Comparison of ENCODE assay signal across 18 cellular contexts in genomic region chr12:57630891-57631433, GRCh38. TPM values are rescaled to one million over a fixed set of nuclear protein-coding genes. Genes with fewer than 3 reads are reported as not detected.
A peak's percentile ranks its signal among the peaks of the same experiment; 100 is the strongest.
DNase-seq lines count a peak whose midpoint lies in the region; TF ChIP-seq lines count a peak whose summit lies in the region.
"Had no signal": no experiment of that assay in that cellular context is flagged by ENCODE, and none has a peak within 500 bp of the region (broad histone marks: within the 10 kb centered on the region; RNA-seq: fewer than 3 reads in every experiment).

No MANE protein-coding gene starts in this region.

- DNase-seq in activated CD4-positive, alpha-beta T cell treated with anti-CD3 and anti-CD28 coated beads, Interleukin-2, amount 10 ng/mL, durations not matched to agents 24 days and 14 days = peak; percentile 50
- no peak for DNase-seq in activated CD4-positive, alpha-beta T cell treated with anti-CD3 and anti-CD28 coated beads for 1 hour
- DNase-seq in hepatic stellate cell (ENCODE audit: low spot score) (peak; percentile 1), osteocyte (ENCODE audit: extremely low spot score, unreplicated experiment) (peak; percentile 73), mammary epithelial cell (no peak), NCI-H146 treated with DMSO at 0.1 percent for 48 hours (lab: John Stamatoyannopoulos, UW; ENCODE audit: unreplicated experiment) (no peak)
- DNase-seq in activated T-helper 2 cell treated with anti-CD3 and anti-CD28 coated beads, Interferon-gamma antibody, Interleukin-2, Interleukin-4, amounts not matched to agents 10 μg/mL and 5 μg/mL and 100 μg/mL, durations not matched to agents 14 hours and 24 hours and 36 hours (ENCODE audit: low spot score) = no peak
- DNase-seq: activated CD4-positive, alpha-beta T cell treated with anti-CD3 and anti-CD28 coated beads, Interleukin-2, amount 50 U/mL, for 48 hours; activated effector memory CD4-positive, alpha-beta T cell treated with anti-CD3 and anti-CD28 coated beads, Interleukin-2, amount 50 U/mL, for 16 hours; CD4-positive, alpha-beta T cell; DND-41; midbrain; NCI-H1092; NCI-H526 treated with DMSO at 0.1 percent for 48 hours had no signal

- H3K9ac ChIP-seq in KMS-11 = no peak overlapping the region
- no peak overlapping the region for H3K9ac ChIP-seq in mammary epithelial cell (ENCODE audit: insufficient read depth, low read length)

- H3K4me1 Mint-ChIP-seq in activated CD4-positive, alpha-beta T cell treated with anti-CD3 and anti-CD28 coated beads, Interleukin-2, amount 10 ng/mL, durations not matched to agents 24 days and 14 days = peaks cover 15% of the 10 kb centered on the region
- peaks cover 8% of the 10 kb centered on the region for H3K4me1 Mint-ChIP-seq in osteocyte (ENCODE audit: unreplicated experiment)
- H3K4me1 Mint-ChIP-seq in activated T-helper 2 cell treated with anti-CD3 and anti-CD28 coated beads, Interferon-gamma antibody, Interleukin-2, Interleukin-4, amounts not matched to agents 10 μg/mL and 5 μg/mL and 100 μg/mL, durations not matched to agents 14 hours and 24 hours and 36 hours (ENCODE audit: low read depth) = peaks cover 5% of the 10 kb centered on the region

- peaks cover 71% of the 10 kb centered on the region for H3K27me3 Mint-ChIP-seq in activated CD4-positive, alpha-beta T cell treated with anti-CD3 and anti-CD28 coated beads, Interleukin-2, amount 10 ng/mL, durations not matched to agents 24 days and 14 days
- H3K27me3 Mint-ChIP-seq in osteocyte (ENCODE audit: unreplicated experiment) = peaks cover 5% of the 10 kb centered on the region
- peaks cover 71% of the 10 kb centered on the region for H3K27me3 Mint-ChIP-seq in activated T-helper 2 cell treated with anti-CD3 and anti-CD28 coated beads, Interferon-gamma antibody, Interleukin-2, Interleukin-4, amounts not matched to agents 10 μg/mL and 5 μg/mL and 100 μg/mL, durations not matched to agents 14 hours and 24 hours and 36 hours (ENCODE audit: low read depth)

- no peaks in the 10 kb centered on the region; the same call in 1 of the 2 replicates for H3K36me3 ChIP-seq in KMS-11 (ENCODE audit: insufficient read depth)
- no peaks in the 10 kb centered on the region for H3K36me3 ChIP-seq in mammary epithelial cell (ENCODE audit: insufficient read depth, low read length)

- peaks cover 3% of the 10 kb centered on the region for H3K36me3 Mint-ChIP-seq in activated CD4-positive, alpha-beta T cell treated with anti-CD3 and anti-CD28 coated beads, Interleukin-2, amount 10 ng/mL, durations not matched to agents 24 days and 14 days (ENCODE audit: low read depth)
- H3K36me3 Mint-ChIP-seq in osteocyte (ENCODE audit: unreplicated experiment) = peaks cover 2% of the 10 kb centered on the region
- H3K36me3 Mint-ChIP-seq in activated T-helper 2 cell treated with anti-CD3 and anti-CD28 coated beads, Interferon-gamma antibody, Interleukin-2, Interleukin-4, amounts not matched to agents 10 μg/mL and 5 μg/mL and 100 μg/mL, durations not matched to agents 14 hours and 24 hours and 36 hours (ENCODE audit: low read depth) = peaks cover 3% of the 10 kb centered on the region
- H3K36me3 Mint-ChIP-seq: stimulated activated memory B cell treated with anti-CD40 and anti-IgM and Interleukin-4, amounts not matched to agents 10 μg/mL and 1 μg/mL and 100 μg/mL, for 72 hours had no signal

- H3K4me3 ChIP-seq in KMS-11 (IDR thresholded peaks at IDR 0.05; ENCODE audit: insufficient read depth, low read depth, low read length) (no peak overlapping the region), mammary epithelial cell (replicated peaks in 1 of 3; ENCODE audit: insufficient read depth in 1 of 3, low read depth in 2 of 3, low read length in 3 of 3) (no peak overlapping the region)

- intact Hi-C loops in activated CD4-positive, alpha-beta T cell treated with anti-CD3 and anti-CD28 coated beads, Interleukin-2, amount 10 ng/mL, durations not matched to agents 24 days and 14 days (cut with micrococcal nuclease) = loop anchor here (5.0 kb wide), 1 partner anchor 61 kb away; the partner anchor contains the start of gene OS9
- intact Hi-C loops in mammary epithelial cell (cut with micrococcal nuclease) = loop anchor here (5.0 kb wide), 1 partner anchor 61 kb away; the partner anchor contains the start of gene OS9
- intact Hi-C loops in activated T-helper 2 cell treated with anti-CD3 and anti-CD28 coated beads, Interferon-gamma antibody, Interleukin-2, Interleukin-4, amounts not matched to agents 10 μg/mL and 5 μg/mL and 100 μg/mL, durations not matched to agents 14 hours and 24 hours and 36 hours (cut with micrococcal nuclease) = loop anchor here (5.0 kb wide), 2 partner anchors 111 to 404 kb away; partner anchors contain the start of gene SHMT2

- dilution Hi-C loops in mammary epithelial cell (cut with HindIII; ENCODE audit: low sequenced_read_pairs) = no loop called here

- H3K27ac Mint-ChIP-seq in activated CD4-positive, alpha-beta T cell treated with anti-CD3 and anti-CD28 coated beads, Interleukin-2, amount 10 ng/mL, durations not matched to agents 24 days and 14 days = no peak overlapping the region
- no peak overlapping the region for H3K27ac Mint-ChIP-seq in osteocyte (ENCODE audit: unreplicated experiment)
- H3K27ac Mint-ChIP-seq in activated T-helper 2 cell treated with anti-CD3 and anti-CD28 coated beads, Interferon-gamma antibody, Interleukin-2, Interleukin-4, amounts not matched to agents 10 μg/mL and 5 μg/mL and 100 μg/mL, durations not matched to agents 14 hours and 24 hours and 36 hours = no peak overlapping the region
- H3K27ac Mint-ChIP-seq: CD4-positive, alpha-beta T cell; IgD-negative memory B cell had no signal

- 88% methylated on average over 6 of the region's 6 CpGs for WGBS in mammary epithelial cell (ENCODE audit: low coverage, missing lambda C conversion rate)

- H3K4me1 ChIP-seq in KMS-11 (ENCODE audit: low read depth, poor library complexity, severe bottlenecking) = peaks cover 14% of the 10 kb centered on the region
- H3K4me1 ChIP-seq in mammary epithelial cell (ENCODE audit: insufficient read depth, low read length) = peaks cover 20% of the 10 kb centered on the region

- H3K9me3 ChIP-seq in mammary epithelial cell (replicated peaks; ENCODE audit: insufficient read depth, low read length) = no peaks in the 10 kb centered on the region
- H3K9me3 ChIP-seq: tibial nerve had no signal

- H3K4me2 ChIP-seq in KMS-11 (peak overlapping the region; percentile 73; the same call in 1 of the 2 replicates), mammary epithelial cell (ENCODE audit: insufficient read depth, low read depth, low read length) (no peak overlapping the region)

- BruUV-seq in mammary epithelial cell (replicated peaks; lab: Mats Ljungman, UMichigan) = no TSS peak

- H3K9me3 Mint-ChIP-seq in activated CD4-positive, alpha-beta T cell treated with anti-CD3 and anti-CD28 coated beads, Interleukin-2, amount 10 ng/mL, durations not matched to agents 24 days and 14 days = no peaks in the 10 kb centered on the region
- no peaks in the 10 kb centered on the region for H3K9me3 Mint-ChIP-seq in osteocyte (ENCODE audit: unreplicated experiment)
- H3K9me3 Mint-ChIP-seq in activated T-helper 2 cell treated with anti-CD3 and anti-CD28 coated beads, Interferon-gamma antibody, Interleukin-2, Interleukin-4, amounts not matched to agents 10 μg/mL and 5 μg/mL and 100 μg/mL, durations not matched to agents 14 hours and 24 hours and 36 hours = no peaks in the 10 kb centered on the region
- H3K9me3 Mint-ChIP-seq: CD4-positive, alpha-beta T cell; IgD-negative memory B cell; stimulated activated memory B cell treated with anti-CD40 and anti-IgM and Interleukin-4, amounts not matched to agents 10 μg/mL and 1 μg/mL and 100 μg/mL, for 72 hours had no signal

- H2AFZ ChIP-seq in KMS-11 (ENCODE audit: low read depth) (no peak overlapping the region), mammary epithelial cell (ENCODE audit: low read depth, low read length) (no peak overlapping the region)

- CTCF ChIA-PET in mammary epithelial cell (lab: Charles Lee; ENCODE audit: low non-redundant PET) = no interaction called here

- H4K20me1 ChIP-seq in KMS-11 (ENCODE audit: insufficient read depth) (no peaks in the 10 kb centered on the region), mammary epithelial cell (ENCODE audit: insufficient read depth, low read length) (no peaks in the 10 kb centered on the region)

- no peaks in the 10 kb centered on the region for H3K27me3 ChIP-seq in KMS-11 (ENCODE audit: insufficient read depth, low read depth)
- peaks cover 2% of the 10 kb centered on the region for H3K27me3 ChIP-seq in mammary epithelial cell (ENCODE audit: insufficient read depth, low read length)

- H3K4me3 Mint-ChIP-seq in activated CD4-positive, alpha-beta T cell treated with anti-CD3 and anti-CD28 coated beads, Interleukin-2, amount 10 ng/mL, durations not matched to agents 24 days and 14 days = no peak overlapping the region
- H3K4me3 Mint-ChIP-seq in osteocyte (ENCODE audit: unreplicated experiment) = no peak overlapping the region
- no peak overlapping the region for H3K4me3 Mint-ChIP-seq in activated T-helper 2 cell treated with anti-CD3 and anti-CD28 coated beads, Interferon-gamma antibody, Interleukin-2, Interleukin-4, amounts not matched to agents 10 μg/mL and 5 μg/mL and 100 μg/mL, durations not matched to agents 14 hours and 24 hours and 36 hours (ENCODE audit: low read depth)
- H3K4me3 Mint-ChIP-seq: CD4-positive, alpha-beta T cell had no signal

- in situ Hi-C loops in mammary epithelial cell (cut with MboI; ENCODE audit: low sequenced_read_pairs in 2 of 2) = no loop called here

- H3K27ac ChIP-seq in KMS-11 = no peak overlapping the region
- no peak overlapping the region for H3K27ac ChIP-seq in mammary epithelial cell (ENCODE audit: insufficient read depth, low read depth, low read length)

- TF ChIP-seq CTCF in KMS-11 (conservative IDR thresholded peaks at IDR 0.05; ENCODE audit: low read depth, low read length) (no peak), osteocyte (IDR thresholded peaks at IDR 0.05) (no peak), mammary epithelial cell (conservative IDR thresholded peaks at IDR 0.05 in 1 of 2, IDR thresholded peaks at IDR 0.05 in 1 of 2; ENCODE audit: extremely low read depth in 1 of 2, insufficient read depth in 1 of 2, low read depth in 1 of 2, low read length in 2 of 2) (no peak)

- H3K79me2 ChIP-seq in KMS-11 (ENCODE audit: insufficient read depth, low read depth) (peaks cover 3% of the 10 kb centered on the region; the same call in 1 of the 2 replicates), mammary epithelial cell (ENCODE audit: insufficient read depth, low read length) (no peaks in the 10 kb centered on the region)

RNA-seq across cellular contexts. Expression of gene B4GALNT1, which starts 2.0 kb away (rescaled TPM):
- total RNA-seq in activated CD4-positive, alpha-beta T cell treated with anti-CD3 and anti-CD28 coated beads, Interleukin-2, amount 10 ng/mL, durations not matched to agents 24 days and 14 days = 4.6 and 5.7 TPM in 2 replicates
- total RNA-seq in osteocyte = 5.6 and 6.9 TPM in 2 replicates
- 10 to 100 TPM in 1 of 2 donors, 1 to 10 TPM in 1; 8.0 to 13.4 TPM for total RNA-seq in mammary epithelial cell
- 10.8 TPM for polyA plus RNA-seq in mammary epithelial cell
- 36.0 TPM for polyA minus RNA-seq in mammary epithelial cell
- total RNA-seq in activated T-helper 2 cell treated with anti-CD3 and anti-CD28 coated beads, Interferon-gamma antibody, Interleukin-2, Interleukin-4, amounts not matched to agents 10 μg/mL and 5 μg/mL and 100 μg/mL, durations not matched to agents 14 hours and 24 hours and 36 hours = 10.8 and 11.3 TPM in 2 replicates
- total RNA-seq: CD4-positive, alpha-beta T cell had no signal
- polyA plus RNA-seq: IgD-negative memory B cell had no signal

RNA-seq across cellular contexts. Expression of gene ARHGEF25, which starts 19.7 kb away (rescaled TPM):
- 1.6 and 1.7 TPM in 2 replicates for total RNA-seq in activated CD4-positive, alpha-beta T cell treated with anti-CD3 and anti-CD28 coated beads, Interleukin-2, amount 10 ng/mL, durations not matched to agents 24 days and 14 days
- total RNA-seq in osteocyte (25.8 and 27.6 TPM in 2 replicates), mammary epithelial cell (1 to 10 TPM; 2.6 to 6.3 TPM)
- polyA plus RNA-seq in mammary epithelial cell = 1.3 TPM
- not detected for polyA minus RNA-seq in mammary epithelial cell
- 1.9 and 2.3 TPM in 2 replicates for total RNA-seq in activated T-helper 2 cell treated with anti-CD3 and anti-CD28 coated beads, Interferon-gamma antibody, Interleukin-2, Interleukin-4, amounts not matched to agents 10 μg/mL and 5 μg/mL and 100 μg/mL, durations not matched to agents 14 hours and 24 hours and 36 hours
- polyA plus RNA-seq: IgD-negative memory B cell had no signal

RNA-seq across cellular contexts. Expression of gene DTX3, which starts 26.3 kb away (rescaled TPM):
- total RNA-seq in activated CD4-positive, alpha-beta T cell treated with anti-CD3 and anti-CD28 coated beads, Interleukin-2, amount 10 ng/mL, durations not matched to agents 24 days and 14 days = 15.9 and 18.3 TPM in 2 replicates
- total RNA-seq in osteocyte (26.5 and 29.9 TPM in 2 replicates), mammary epithelial cell (1 to 10 TPM; 1.6 to 8.8 TPM)
- polyA plus RNA-seq in mammary epithelial cell = 2.9 TPM
- polyA minus RNA-seq in mammary epithelial cell = 1.2 TPM
- 17.7 and 21.7 TPM in 2 replicates for total RNA-seq in activated T-helper 2 cell treated with anti-CD3 and anti-CD28 coated beads, Interferon-gamma antibody, Interleukin-2, Interleukin-4, amounts not matched to agents 10 μg/mL and 5 μg/mL and 100 μg/mL, durations not matched to agents 14 hours and 24 hours and 36 hours

RNA-seq across cellular contexts. Expression of gene PIP4K2C, which starts 40.0 kb away (rescaled TPM):
- 21.5 and 23.0 TPM in 2 replicates for total RNA-seq in activated CD4-positive, alpha-beta T cell treated with anti-CD3 and anti-CD28 coated beads, Interleukin-2, amount 10 ng/mL, durations not matched to agents 24 days and 14 days
- total RNA-seq in osteocyte (30.4 and 34.9 TPM in 2 replicates), mammary epithelial cell (100 to 1,000 TPM in 1 of 2 donors, 10 to 100 TPM in 1; 89.0 to 111 TPM)
- 79.6 TPM for polyA plus RNA-seq in mammary epithelial cell
- 167 TPM for polyA minus RNA-seq in mammary epithelial cell
- 23.2 and 24.6 TPM in 2 replicates for total RNA-seq in activated T-helper 2 cell treated with anti-CD3 and anti-CD28 coated beads, Interferon-gamma antibody, Interleukin-2, Interleukin-4, amounts not matched to agents 10 μg/mL and 5 μg/mL and 100 μg/mL, durations not matched to agents 14 hours and 24 hours and 36 hours

Comparison
In these comparisons a context has a peak if more than half of its experiments do, and no peak if none do; other contexts are left out.
1. DNase-seq: peak in activated CD4-positive, alpha-beta T cell treated with anti-CD3 and anti-CD28 coated beads, Interleukin-2, amount 10 ng/mL, durations not matched to agents 24 days and 14 days (single experiment), hepatic stellate cell (single experiment) and osteocyte (single experiment); none in activated CD4-positive, alpha-beta T cell treated with anti-CD3 and anti-CD28 coated beads for 1 hour (single experiment), mammary epithelial cell (single experiment), activated T-helper 2 cell treated with anti-CD3 and anti-CD28 coated beads, Interferon-gamma antibody, Interleukin-2, Interleukin-4, amounts not matched to agents 10 μg/mL and 5 μg/mL and 100 μg/mL, durations not matched to agents 14 hours and 24 hours and 36 hours (single experiment) and NCI-H146 treated with DMSO at 0.1 percent for 48 hours (single experiment).